In the genomic region with DNA sequence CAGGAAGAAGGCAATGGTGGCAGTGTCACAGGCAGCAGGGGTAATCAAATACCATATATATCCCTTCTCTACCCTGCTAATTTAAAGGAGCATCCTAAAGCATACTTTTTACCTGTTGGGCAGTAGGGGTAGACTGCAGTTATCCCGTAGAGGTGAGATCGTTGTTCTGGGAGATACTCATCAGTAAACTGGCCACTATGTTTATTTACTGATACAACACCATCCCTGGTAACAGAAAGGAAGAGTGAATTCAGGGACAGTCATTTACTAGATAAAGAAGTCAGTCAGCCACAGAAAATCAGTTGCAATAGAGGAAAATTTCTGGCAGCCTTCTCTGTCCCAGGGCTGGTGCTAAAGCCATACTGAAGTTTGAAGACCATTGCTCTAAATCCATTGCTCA, we compare ENCODE assay signal across 29 cellular contexts.
"Had no signal": no experiment of that assay in that cellular context is flagged by ENCODE, and none has a peak within 500 bp of the region (broad histone marks: within the 10 kb centered on the region; RNA-seq: fewer than 3 reads in every experiment).

No MANE protein-coding gene starts in this region.

- H3K4me2 ChIP-seq: smooth muscle cell had no signal

- H3K27me3 ChIP-seq: colonic mucosa, neutrophil, stomach, testis, tibial artery, upper lobe of left lung had no signal

- ATAC-seq: mucosa of descending colon; natural killer cell treated with Interleukin-12 subunit alpha and Interleukin-12 subunit beta and Interleukin-15 and Interleukin-18, amount 100 ng/mL, for 72 hours; sciatic nerve had no signal

- H2AFZ ChIP-seq: parathyroid adenoma had no signal

- H3K4me3 Mint-ChIP-seq: dendritic cell treated with granulocyte-macrophage colony-stimulating factor and Interleukin-4, amounts not matched to agents 40 ng/mL and 50 ng/mL, for 4 days; immature natural killer cell; memory B cell; mesothelial cell of epicardium; naive B cell; natural killer cell treated with Interleukin-12 subunit alpha and Interleukin-12 subunit beta and Interleukin-15 and Interleukin-18, amount 100 ng/mL, for 72 hours; neural crest cell had no signal

- H3K9me3 ChIP-seq: colonic mucosa, mucosa of descending colon, neutrophil, stomach, testis, tibial artery, upper lobe of left lung had no signal

- H3K79me2 ChIP-seq: parathyroid adenoma had no signal

- H3K4me1 Mint-ChIP-seq: memory B cell, mesothelial cell of epicardium, naive B cell had no signal

- H3K27ac ChIP-seq: colonic mucosa, neutrophil, parathyroid adenoma, testis, tibial artery, upper lobe of left lung had no signal

- H3K9me3 Mint-ChIP-seq: dendritic cell treated with granulocyte-macrophage colony-stimulating factor and Interleukin-4, amounts not matched to agents 40 ng/mL and 50 ng/mL, for 4 days; immature natural killer cell; memory B cell; mesothelial cell of epicardium; naive B cell; natural killer cell treated with Interleukin-12 subunit alpha and Interleukin-12 subunit beta and Interleukin-15 and Interleukin-18, amount 100 ng/mL, for 72 hours; neural crest cell had no signal

- H3K27ac Mint-ChIP-seq: dendritic cell treated with granulocyte-macrophage colony-stimulating factor and Interleukin-4, amounts not matched to agents 40 ng/mL and 50 ng/mL, for 4 days; immature natural killer cell; memory B cell; mesothelial cell of epicardium; natural killer cell treated with Interleukin-12 subunit alpha and Interleukin-12 subunit beta and Interleukin-15 and Interleukin-18, amount 100 ng/mL, for 72 hours; progenitor cell of endocrine pancreas had no signal

- DNase-seq: colonic mucosa; effector CD8-positive, alpha-beta T cell; hypothalamus; immature natural killer cell; islet precursor cell; kidney glomerular epithelial cell; mucosa of descending colon; naive B cell; stimulated activated CD4-positive, alpha-beta T cell treated with anti-CD3 and anti-CD28 coated beads, Interleukin-12 subunit alpha, Interleukin-12 subunit beta, amount 100 ng/mL, for 4 hours; stimulated activated CD4-positive, alpha-beta T cell treated with anti-CD3 and anti-CD28 coated beads, Interleukin-1b, Interleukin-23, amount 100 ng/mL, for 48 hours; stimulated activated CD4-positive, alpha-beta T cell treated with anti-CD3 and anti-CD28 coated beads, Interleukin-4, amount 100 ng/mL, for 1 hour; stimulated activated CD8-positive, alpha-beta memory T cell treated with anti-CD3 and anti-CD28 coated beads, Interleukin-4, amount 100 ng/mL, for 48 hours; stimulated activated naive CD4-positive, alpha-beta T cell treated with Interleukin-2 at 50 U/mL for 16 hours; stomach; substantia nigra; testis; tibial artery; upper lobe of left lung had no signal

- H3K27me3 Mint-ChIP-seq: dendritic cell treated with granulocyte-macrophage colony-stimulating factor and Interleukin-4, amounts not matched to agents 40 ng/mL and 50 ng/mL, for 4 days; memory B cell; naive B cell; natural killer cell treated with Interleukin-12 subunit alpha and Interleukin-12 subunit beta and Interleukin-15 and Interleukin-18, amount 100 ng/mL, for 72 hours; progenitor cell of endocrine pancreas had no signal

- H3K4me1 ChIP-seq: colonic mucosa, parathyroid adenoma had no signal

- H3K4me3 ChIP-seq: colonic mucosa, lung, mucosa of descending colon, smooth muscle cell, stomach, testis, tibial artery, upper lobe of left lung had no signal
